ENCODE assay signal across 12 cellular contexts in genomic region chr11:44304091-44305084, GRCh38. TPM values are rescaled to one million over a fixed set of nuclear protein-coding genes. Genes with fewer than 3 reads are reported as not detected.
DNase-seq lines count a peak whose midpoint lies in the region; ATAC-seq and TF ChIP-seq lines count a peak whose summit lies in the region.
"Had no signal": no experiment of that assay in that cellular context is flagged by ENCODE, and none has a peak within 500 bp of the region (broad histone marks: within the 10 kb centered on the region; RNA-seq: fewer than 3 reads in every experiment).

No MANE protein-coding gene starts in this region.

- no peak for TF ChIP-seq POLR2A in heart left ventricle (IDR thresholded peaks at IDR 0.05)

- DNase-seq in heart left ventricle: no peak
- DNase-seq in Right ventricle myocardium superior: no peak
- peak; percentile 41 for DNase-seq in activated naive CD8-positive, alpha-beta T cell treated with anti-CD3 and anti-CD28 coated beads, Interleukin-2, amount 10 ng/mL, durations not matched to agents 7 days and 5 days
- no peak for DNase-seq in mucosa of descending colon
- DNase-seq in upper lobe of right lung: no peak
- DNase-seq: NCI-H1930, SIG-M5 had no signal

- H3K4me1 ChIP-seq in heart left ventricle (peaks cover 0 to 31% (median 14%) of the 10 kb centered on the region in 12 donors), mucosa of descending colon (ENCODE audit: low read depth) (peaks cover 19% of the 10 kb centered on the region), upper lobe of right lung (peaks cover 21% of the 10 kb centered on the region)

- ATAC-seq in heart left ventricle (no peak), Right ventricle myocardium superior (ENCODE audit: poor library complexity) (no peak), mucosa of descending colon (peak; percentile 5), upper lobe of right lung (no peak), HG03571 (IDR thresholded peaks at IDR 0.05; ENCODE audit: unreplicated experiment) (no peak), GM21528 (IDR thresholded peaks at IDR 0.05; ENCODE audit: low FRiP score, unreplicated experiment) (no peak), HG02981 (IDR thresholded peaks at IDR 0.05; ENCODE audit: unreplicated experiment) (no peak)
- ATAC-seq in activated naive CD8-positive, alpha-beta T cell treated with anti-CD3 and anti-CD28 coated beads, Interleukin-2, amount 10 ng/mL, durations not matched to agents 7 days and 5 days (ENCODE audit: low read depth): no peak

- peaks cover 22% of the 10 kb centered on the region for H3K4me1 Mint-ChIP-seq in activated naive CD8-positive, alpha-beta T cell treated with anti-CD3 and anti-CD28 coated beads, Interleukin-2, amount 10 ng/mL, durations not matched to agents 7 days and 5 days

- peaks cover 79% of the 10 kb centered on the region for H3K27me3 Mint-ChIP-seq in activated naive CD8-positive, alpha-beta T cell treated with anti-CD3 and anti-CD28 coated beads, Interleukin-2, amount 10 ng/mL, durations not matched to agents 7 days and 5 days

- H3K36me3 ChIP-seq in heart left ventricle: no peaks in the 10 kb centered on the region
- no peaks in the 10 kb centered on the region for H3K36me3 ChIP-seq in mucosa of descending colon (ENCODE audit: low read depth)
- no peaks in the 10 kb centered on the region for H3K36me3 ChIP-seq in upper lobe of right lung
- H3K36me3 ChIP-seq: right atrium auricular region had no signal

- no peak for TF ChIP-seq CTCF in heart left ventricle (IDR thresholded peaks at IDR 0.05)
- no peak for TF ChIP-seq CTCF in mucosa of descending colon (IDR thresholded peaks at IDR 0.05)
- no peak for TF ChIP-seq CTCF in upper lobe of right lung (IDR thresholded peaks at IDR 0.05)

- H3K27ac ChIP-seq in heart left ventricle (no peak overlapping the region), upper lobe of right lung (no peak overlapping the region)
- H3K27ac ChIP-seq: right atrium auricular region had no signal

- H3K9me3 ChIP-seq in heart left ventricle (no peaks in the 10 kb centered on the region), mucosa of descending colon (no peaks in the 10 kb centered on the region), upper lobe of right lung (no peaks in the 10 kb centered on the region)
- H3K9me3 ChIP-seq: right atrium auricular region had no signal

- H3K36me3 Mint-ChIP-seq in activated naive CD8-positive, alpha-beta T cell treated with anti-CD3 and anti-CD28 coated beads, Interleukin-2, amount 10 ng/mL, durations not matched to agents 7 days and 5 days: peaks cover 3% of the 10 kb centered on the region

- peak overlapping the region; percentile 32 for H3K27ac Mint-ChIP-seq in activated naive CD8-positive, alpha-beta T cell treated with anti-CD3 and anti-CD28 coated beads, Interleukin-2, amount 10 ng/mL, durations not matched to agents 7 days and 5 days

- intact Hi-C loops in heart left ventricle (cut with DNase I) (loop anchor here in 1 of 10 donors (10.0 kb wide), 1 partner anchor 310 kb away; no protein-coding TSS in a partner anchor), Right ventricle myocardium superior (cut with DNase I) (no loop called here), mucosa of descending colon (cut with DNase I, micrococcal nuclease) (no loop called here), upper lobe of right lung (cut with DNase I) (no loop called here)

- H3K9me3 Mint-ChIP-seq in activated naive CD8-positive, alpha-beta T cell treated with anti-CD3 and anti-CD28 coated beads, Interleukin-2, amount 10 ng/mL, durations not matched to agents 7 days and 5 days: no peaks in the 10 kb centered on the region

- H3K4me3 ChIP-seq in heart left ventricle: peak overlapping the region in 8 of 12 donors; percentile 3 to 64 (median 28)
- no peak overlapping the region for H3K4me3 ChIP-seq in mucosa of descending colon
- peak overlapping the region; percentile 5 for H3K4me3 ChIP-seq in upper lobe of right lung

- 9 to 20% (median 13%) methylated on average over 54 to 73 of the region's 73 CpGs for WGBS in heart left ventricle, 4 donors

- peak overlapping the region; percentile 88 for H3K4me3 Mint-ChIP-seq in activated naive CD8-positive, alpha-beta T cell treated with anti-CD3 and anti-CD28 coated beads, Interleukin-2, amount 10 ng/mL, durations not matched to agents 7 days and 5 days

- POLR2A ChIA-PET in activated naive CD8-positive, alpha-beta T cell treated with anti-CD3 and anti-CD28 coated beads, Interleukin-2, amount 10 ng/mL, durations not matched to agents 7 days and 5 days (lab: Charles Lee): no interaction called here

- peaks cover 14 to 90% (median 69%) of the 10 kb centered on the region in 9 donors for H3K27me3 ChIP-seq in heart left ventricle
- H3K27me3 ChIP-seq in upper lobe of right lung: peaks cover 81% of the 10 kb centered on the region

RNA-seq across cellular contexts. Expression of gene ALX4, which starts 5.6 kb away (rescaled TPM):
- under 1 TPM in 7 of 9 donors, not detected in 2; 0.05 to 0.24 (median 0.11) TPM for total RNA-seq in heart left ventricle
- polyA plus RNA-seq in heart left ventricle: under 1 TPM in 1 of 2 donors, not detected in 1; 0.03 TPM
- total RNA-seq in Right ventricle myocardium superior: 0.03 TPM
- total RNA-seq in activated naive CD8-positive, alpha-beta T cell treated with anti-CD3 and anti-CD28 coated beads, Interleukin-2, amount 10 ng/mL, durations not matched to agents 7 days and 5 days: not detected
- not detected for total RNA-seq in mucosa of descending colon
- total RNA-seq in upper lobe of right lung: not detected
- total RNA-seq: dermis microvascular lymphatic vessel endothelial cell had no signal
